Comparison of ENCODE assay signal across 8 cellular contexts in genomic region chr1:21176589-21177555, GRCh38. TPM values are rescaled to one million over a fixed set of nuclear protein-coding genes. Genes with fewer than 3 reads are reported as not detected.
A peak's percentile ranks its signal among the peaks of the same experiment; 100 is the strongest.
DNase-seq lines count a peak whose midpoint lies in the region; ATAC-seq and TF ChIP-seq lines count a peak whose summit lies in the region.

A gene with protein sequence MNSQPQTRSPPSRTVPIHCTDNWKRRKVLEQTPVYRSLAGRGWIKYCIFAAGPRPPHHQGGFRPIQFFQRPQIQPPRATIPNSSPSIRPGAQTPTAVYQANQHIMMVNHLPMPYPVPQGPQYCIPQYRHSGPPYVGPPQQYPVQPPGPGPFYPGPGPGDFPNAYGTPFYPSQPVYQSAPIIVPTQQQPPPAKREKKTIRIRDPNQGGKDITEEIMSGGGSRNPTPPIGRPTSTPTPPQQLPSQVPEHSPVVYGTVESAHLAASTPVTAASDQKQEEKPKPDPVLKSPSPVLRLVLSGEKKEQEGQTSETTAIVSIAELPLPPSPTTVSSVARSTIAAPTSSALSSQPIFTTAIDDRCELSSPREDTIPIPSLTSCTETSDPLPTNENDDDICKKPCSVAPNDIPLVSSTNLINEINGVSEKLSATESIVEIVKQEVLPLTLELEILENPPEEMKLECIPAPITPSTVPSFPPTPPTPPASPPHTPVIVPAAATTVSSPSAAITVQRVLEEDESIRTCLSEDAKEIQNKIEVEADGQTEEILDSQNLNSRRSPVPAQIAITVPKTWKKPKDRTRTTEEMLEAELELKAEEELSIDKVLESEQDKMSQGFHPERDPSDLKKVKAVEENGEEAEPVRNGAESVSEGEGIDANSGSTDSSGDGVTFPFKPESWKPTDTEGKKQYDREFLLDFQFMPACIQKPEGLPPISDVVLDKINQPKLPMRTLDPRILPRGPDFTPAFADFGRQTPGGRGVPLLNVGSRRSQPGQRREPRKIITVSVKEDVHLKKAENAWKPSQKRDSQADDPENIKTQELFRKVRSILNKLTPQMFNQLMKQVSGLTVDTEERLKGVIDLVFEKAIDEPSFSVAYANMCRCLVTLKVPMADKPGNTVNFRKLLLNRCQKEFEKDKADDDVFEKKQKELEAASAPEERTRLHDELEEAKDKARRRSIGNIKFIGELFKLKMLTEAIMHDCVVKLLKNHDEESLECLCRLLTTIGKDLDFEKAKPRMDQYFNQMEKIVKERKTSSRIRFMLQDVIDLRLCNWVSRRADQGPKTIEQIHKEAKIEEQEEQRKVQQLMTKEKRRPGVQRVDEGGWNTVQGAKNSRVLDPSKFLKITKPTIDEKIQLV (N-terminal part only) (minus strand): TSS chr1:21176897. CDS start chr1:21002742, 174,155 bp downstream.

- H3K4me3 Mint-ChIP-seq in natural killer cell, result peak within 1 kb of the TSS; percentile 97

- peak; percentile 90 to 97 (median 92) for ATAC-seq in natural killer cell

- peaks cover 25 to 38% of the 10 kb centered on the region in 2 donors for H3K4me1 Mint-ChIP-seq in natural killer cell

- intact Hi-C loops in natural killer cell (cut with micrococcal nuclease), result loop anchor here (5.0 kb wide), 2 partner anchors 155 to 390 kb away; partner anchors contain the start of gene HP1BP3

- H3K27me3 Mint-ChIP-seq in natural killer cell (ENCODE audit: low read depth in 2 of 2), result no peaks in the 10 kb centered on the region

- DNase-seq in ELF-1 (ENCODE audit: low read depth, low spot score), result peak; percentile 99
- DNase-seq in H7, result peak; percentile 94
- peak; percentile 97 for DNase-seq in M059J (ENCODE audit: low read depth)
- peak; percentile 93 to 94 for DNase-seq in SHP77 (lab: John Stamatoyannopoulos, UW)
- DNase-seq in activated effector memory CD4-positive, alpha-beta T cell treated with Interleukin-2 at 50 U/mL for 16 hours, result peak; percentile 98
- peak; percentile 96 for DNase-seq in fibroblast of peridontal ligament (ENCODE audit: extremely low read depth)
- peak; percentile 100 for DNase-seq in natural killer cell
- peak; percentile 98 for DNase-seq in stimulated activated naive CD4-positive, alpha-beta T cell treated with Interleukin-2 at 50 U/mL for 16 hours (lab: John Stamatoyannopoulos, UW)

- H3K9me3 Mint-ChIP-seq in natural killer cell, result no peaks in the 10 kb centered on the region

- H3K27me3 ChIP-seq in H7 (ENCODE audit: control insufficient read depth, insufficient read depth, low read length), result peaks cover 2% of the 10 kb centered on the region; the same call in 1 of the 2 replicates

- no peaks in the 10 kb centered on the region for H3K36me3 Mint-ChIP-seq in natural killer cell

- TF ChIP-seq CTCF in natural killer cell (IDR thresholded peaks at IDR 0.05), result no peak

- no peaks in the 10 kb centered on the region; the same call in 1 of the 2 replicates for H3K36me3 ChIP-seq in H7 (replicated peaks; ENCODE audit: control insufficient read depth, insufficient read depth, low read length)

- peak within 1 kb of the TSS; percentile 89 to 94 for H3K27ac Mint-ChIP-seq in natural killer cell

- peak within 1 kb of the TSS; percentile 91 for H3K4me3 ChIP-seq in H7 (ENCODE audit: insufficient read depth, low read depth, low read length)

RNA-seq across cellular contexts. Expression of the gene that starts here (rescaled TPM):
- total RNA-seq in H7 (2014; rRNA removed; shearing (Covaris generic)), result 56.7 and 80.5 TPM in 2 replicates
- 32.2 and 57.2 TPM in 2 replicates for total RNA-seq in M059J (2014; rRNA removed; shearing (Covaris generic))
- total RNA-seq in natural killer cell, result 100 to 1,000 TPM; 105 to 107 (median 107) TPM

Comparison
In these comparisons a context has a peak if more than half of its experiments do, and no peak if none do; other contexts are left out.
1. Peak in every context shown above with its lines: DNase-seq, ATAC-seq and H3K4me3 ChIP-seq.